Comparison of ENCODE assay signal across 8 cellular contexts in genomic region chr1:1615256-1616044, GRCh38. TPM values are rescaled to one million over a fixed set of nuclear protein-coding genes. Genes with fewer than 3 reads are reported as not detected.
DNase-seq lines count a peak whose midpoint lies in the region; ATAC-seq, FAIRE-seq and TF ChIP-seq lines count a peak whose summit lies in the region.

Gene MIB2, plus strand, starts transcription at chr1:1615500. Its CDS starts 7,953 bp downstream, at chr1:1623453.

- peaks cover 1 to 14% of the 10 kb centered on the region in 2 experiments; a peak in 2 of 5 replicates for H3K36me3 ChIP-seq in HepG2 (replicated peaks in 1 of 2; ENCODE audit: control insufficient read depth in 1 of 2, insufficient read depth in 2 of 2, low read length in 2 of 2)

- H3K27ac Mint-ChIP-seq in CD14-positive monocyte: peak within 1 kb of the TSS; percentile 95 to 98 (median 98)
- H3K27ac Mint-ChIP-seq in dendritic cell treated with granulocyte-macrophage colony-stimulating factor and Interleukin-4, amounts not matched to agents 40 ng/mL and 50 ng/mL, for 4 days: peak within 1 kb of the TSS; percentile 93

- POLR2A ChIA-PET in HepG2 (lab: Yijun Ruan, JAX): interaction anchor here (0.7 to 3.3 kb wide), 11 partner anchors 12 to 182 kb away, joined by 3 to 29 read pairs (median 4); no protein-coding TSS in a partner anchor

- no peak within 1 kb of the TSS for H2AFZ ChIP-seq in HepG2 (ENCODE audit: low read length)

- peak; percentile 53 for TF ChIP-seq RAD21 in HepG2 (CRISPR knock-in tag; IDR thresholded peaks at IDR 0.05)

- H3K27me3 ChIP-seq in HepG2 (ENCODE audit: control insufficient read depth in 1 of 2, insufficient read depth in 2 of 2, low read length in 2 of 2): no peaks in the 10 kb centered on the region; a peak in 2 of 5 replicates

- FAIRE-seq in HepG2 (lab: Jason Lieb, UNC): no peak

- in situ Hi-C loops in HepG2 (cut with HindIII; ENCODE audit: extremely low pct_ligation_motif_present, low pct_unique_long_range_greater_than_20kb): loop anchor here (5.0 kb wide), 1 partner anchor 38 kb away; no protein-coding TSS in a partner anchor

- peak within 1 kb of the TSS; percentile 99 for H3K27ac ChIP-seq in HepG2 (ENCODE audit: extremely low read length, insufficient read depth, low read length)

- H3K4me1 ChIP-seq in HepG2 (ENCODE audit: insufficient read depth, low read length): peaks cover 44% of the 10 kb centered on the region

- peaks cover 9 to 11% of the 10 kb centered on the region in 2 donors for H3K36me3 Mint-ChIP-seq in CD14-positive monocyte
- peaks cover 35% of the 10 kb centered on the region for H3K36me3 Mint-ChIP-seq in dendritic cell treated with granulocyte-macrophage colony-stimulating factor and Interleukin-4, amounts not matched to agents 40 ng/mL and 50 ng/mL, for 4 days (ENCODE audit: low read depth)

- BruUV-seq in HepG2 (replicated peaks; lab: Mats Ljungman, UMichigan): no TSS peak

- WGBS in HepG2 (ENCODE audit: low lambda C conversion rate): no CpG with 5 or more reads among the region's 107 CpGs

- H3K4me3 ChIP-seq in HepG2 (replicated peaks in 1 of 3; ENCODE audit: insufficient read depth in 1 of 3, low read depth in 2 of 3, low read length in 3 of 3): peak within 1 kb of the TSS; percentile 90 to 100 (median 98)

- peak within 1 kb of the TSS; percentile 90 to 94 for H3K4me3 Mint-ChIP-seq in CD14-positive monocyte
- peak within 1 kb of the TSS; percentile 88 for H3K4me3 Mint-ChIP-seq in dendritic cell treated with granulocyte-macrophage colony-stimulating factor and Interleukin-4, amounts not matched to agents 40 ng/mL and 50 ng/mL, for 4 days

- peak within 1 kb of the TSS; percentile 100 for H3K9ac ChIP-seq in HepG2 (ENCODE audit: insufficient read depth, low read depth, low read length)

- peaks cover 18% of the 10 kb centered on the region for H3K79me2 ChIP-seq in HepG2 (ENCODE audit: insufficient read depth, low read length)

- TF ChIP-seq CTCF in CD14-positive monocyte (IDR thresholded peaks at IDR 0.05) (no peak), HepG2 (CRISPR knock-in tag; IDR thresholded peaks at IDR 0.05) (0 out of 2 replicates have a peak, but pooled peaks have one; percentile 10)

- no peaks in the 10 kb centered on the region for H3K9me3 Mint-ChIP-seq in CD14-positive monocyte
- no peaks in the 10 kb centered on the region for H3K9me3 Mint-ChIP-seq in dendritic cell treated with granulocyte-macrophage colony-stimulating factor and Interleukin-4, amounts not matched to agents 40 ng/mL and 50 ng/mL, for 4 days

- H3K27me3 Mint-ChIP-seq in CD14-positive monocyte (ENCODE audit: low read depth in 3 of 3): peaks cover 0 to 6% (median 0%) of the 10 kb centered on the region in 3 donors
- no peaks in the 10 kb centered on the region for H3K27me3 Mint-ChIP-seq in dendritic cell treated with granulocyte-macrophage colony-stimulating factor and Interleukin-4, amounts not matched to agents 40 ng/mL and 50 ng/mL, for 4 days

- DNase-seq in CD14-positive monocyte (ENCODE audit: low spot score) (peak; percentile 96), NCI-H774 (lab: John Stamatoyannopoulos, UW) (peak; percentile 90), HepG2 (ENCODE audit: low spot score) (peak; percentile 94)
- DNase-seq in activated CD4-positive, alpha-beta T cell treated with anti-CD3 and anti-CD28 coated beads, Interleukin-2, amount 50 U/mL, for 4 hours: peak; percentile 93 to 95
- DNase-seq in stimulated activated CD4-positive, alpha-beta T cell treated with anti-CD3 and anti-CD28 coated beads, Interleukin-4, amount 100 ng/mL, for 1 hour: peak; percentile 96

- peaks cover 8% of the 10 kb centered on the region; the same call in 1 of the 2 replicates for H4K20me1 ChIP-seq in HepG2 (ENCODE audit: insufficient read depth, low read length)

- H3K4me2 ChIP-seq in HepG2 (ENCODE audit: low read depth, low read length): peak within 1 kb of the TSS; percentile 91

- intact Hi-C loops in CD14-positive monocyte (cut with micrococcal nuclease): loop anchor here (2.0 kb wide), 1 partner anchor 41 kb away; the partner anchor contains the start of gene SSU72 (in 2 of the 2)
- intact Hi-C loops in dendritic cell treated with granulocyte-macrophage colony-stimulating factor and Interleukin-4, amounts not matched to agents 40 ng/mL and 50 ng/mL, for 4 days (cut with micrococcal nuclease): loop anchor here (1.0 to 5.0 kb wide), 3 partner anchors 8 to 103 kb away; partner anchors contain the start of genes ATAD3A and SSU72
- intact Hi-C loops in HepG2 (cut with micrococcal nuclease; ENCODE audit: unreplicated experiment): no loop called here

- peak in 1 of 2 experiments; percentile 85; a peak in 2 of 4 replicates for TF ChIP-seq POLR2A in HepG2 (IDR thresholded peaks at IDR 0.05; ENCODE audit: insufficient read depth in 1 of 2, low read depth in 2 of 2, low read length in 2 of 2)

- CTCF ChIA-PET in HepG2 (lab: Yijun Ruan, JAX; ENCODE audit: low intra/inter-chr PET ratio, low total read pairs): no interaction called here

- H3K9me3 ChIP-seq in HepG2 (ENCODE audit: low read length): no peaks in the 10 kb centered on the region

- H3K4me1 Mint-ChIP-seq in CD14-positive monocyte: peaks cover 31% of the 10 kb centered on the region
- peaks cover 42% of the 10 kb centered on the region for H3K4me1 Mint-ChIP-seq in dendritic cell treated with granulocyte-macrophage colony-stimulating factor and Interleukin-4, amounts not matched to agents 40 ng/mL and 50 ng/mL, for 4 days (ENCODE audit: low read depth)

- TF ChIP-seq EP300 in HepG2 (IDR thresholded peaks at IDR 0.05; ENCODE audit: low read depth in 2 of 2, low read length in 2 of 2) (no peak), HepG2 (CRISPR knock-in tag; IDR thresholded peaks at IDR 0.05; ENCODE audit: borderline replicate concordance) (no peak; the same call in 1 of the 2 replicates)

- ATAC-seq in GM19372 (IDR thresholded peaks at IDR 0.05; ENCODE audit: low read depth, unreplicated experiment) (peak; percentile 83), HG03521 (IDR thresholded peaks at IDR 0.05; ENCODE audit: unreplicated experiment) (peak; percentile 82), HepG2 (peak; percentile 85)

TF ChIP-seq in HepG2, 621 proteins besides CTCF, POLR2A, EP300 and RAD21 (continues in another document):
- TF ChIP-seq ZNF558 (CRISPR knock-in tag; IDR thresholded peaks at IDR 0.05; ENCODE audit: borderline replicate concordance) (peak; percentile 90; the same call in 1 of the 2 replicates), ZBTB21 (CRISPR knock-in tag; IDR thresholded peaks at IDR 0.05) (peak; percentile 95), STAT6 (CRISPR knock-in tag; IDR thresholded peaks at IDR 0.05; ENCODE audit: borderline replicate concordance) (peak; percentile 80; the same call in 1 of the 2 replicates), TMF1 (CRISPR knock-in tag; IDR thresholded peaks at IDR 0.05; ENCODE audit: low read depth) (peak; percentile 72; the same call in 1 of the 2 replicates), TEAD2 (CRISPR knock-in tag; IDR thresholded peaks at IDR 0.05) (no peak), ZBTB3 (CRISPR knock-in tag; IDR thresholded peaks at IDR 0.05; ENCODE audit: borderline replicate concordance, low read depth) (0 out of 2 replicates have a peak, but pooled peaks have one; percentile 76), ZBTB42 (CRISPR knock-in tag; IDR thresholded peaks at IDR 0.05) (peak; percentile 94), SIN3A (IDR thresholded peaks at IDR 0.05; ENCODE audit: borderline replicate concordance, low read depth, low read length) (peak; percentile 90; the same call in 1 of the 2 replicates), TAF1 (CRISPR knock-in tag; IDR thresholded peaks at IDR 0.05) (peak; percentile 93)

RNA-seq across cellular contexts. Expression of gene MIB2, which starts in this region (rescaled TPM):
- polyA plus RNA-seq in CD14-positive monocyte (1 to 10 TPM; 5.4 to 5.6 TPM), HepG2 (2011; rRNA removed) (19.9 and 31.3 TPM in 2 replicates)
- 10.3 and 30.4 TPM in 2 replicates for total RNA-seq in HepG2 (2016; rRNA removed; fragmentation: Illumina TruSeq; extraction: Trizol)
- total RNA-seq in HepG2 (2016; cell fraction: cytosol; rRNA removed; fragmentation: Illumina TruSeq; extraction: Trizol; ENCODE audit: low read depth): 16.4 and 16.7 TPM in 2 replicates
- total RNA-seq in HepG2 (2016; cell fraction: insoluble cytoplasmic fraction; rRNA removed; fragmentation: Illumina TruSeq; extraction: Trizol): 9.2 and 32.3 TPM in 2 replicates
- total RNA-seq in HepG2 (2016; cell fraction: membrane; rRNA removed; fragmentation: Illumina TruSeq; extraction: Trizol): 20.6 and 22.6 TPM in 2 replicates
- 24.1 and 25.9 TPM in 2 replicates for total RNA-seq in HepG2 (2016; cell fraction: nucleus; rRNA removed; fragmentation: Illumina TruSeq; extraction: Trizol)
- 12.2 and 30.4 TPM in 2 replicates for polyA plus RNA-seq in HepG2 (2011; cell fraction: cytosol; rRNA removed)
- 421 and 707 TPM in 2 replicates for polyA plus RNA-seq in HepG2 (2011; cell fraction: nucleus; rRNA removed)
- polyA plus RNA-seq in HepG2 (2012): 16.8 and 35.3 TPM in 2 replicates
- polyA plus RNA-seq in HepG2 (2016; cell fraction: cytosol; fragmentation: Illumina TruSeq; extraction: Trizol; ENCODE audit: low read depth): 15.5 and 15.9 TPM in 2 replicates
- 9.4 and 11.7 TPM in 2 replicates for polyA plus RNA-seq in HepG2 (2016; cell fraction: insoluble cytoplasmic fraction; fragmentation: Illumina TruSeq; extraction: Trizol; ENCODE audit: low read depth)
- polyA plus RNA-seq in HepG2 (2016; cell fraction: membrane; fragmentation: Illumina TruSeq; extraction: Trizol; ENCODE audit: low read depth): 14.1 and 15.4 TPM in 2 replicates
- polyA plus RNA-seq in HepG2 (2016; cell fraction: nucleus; fragmentation: Illumina TruSeq; extraction: Trizol; ENCODE audit: insufficient read depth, low read depth): 59.2 and 75.4 TPM in 2 replicates
- 24.6 and 100 TPM in 2 replicates for polyA minus RNA-seq in HepG2 (2011; rRNA and poly(A)+ RNA removed; ENCODE audit: low replicate concordance)
- polyA minus RNA-seq in HepG2 (2011; cell fraction: cytosol; rRNA and poly(A)+ RNA removed): 27.4 and 28.8 TPM in 2 replicates
- 51.5 and 62.8 TPM in 2 replicates for polyA minus RNA-seq in HepG2 (2011; cell fraction: nucleus; rRNA and poly(A)+ RNA removed)

Comparison
In these comparisons a context has a peak if more than half of its experiments do, and no peak if none do; other contexts are left out.
1. Peak in every context shown above with its lines: DNase-seq, ATAC-seq, H3K4me3 ChIP-seq and H3K27ac ChIP-seq.